Comparison of ENCODE assay signal across 1 cellular context in the genomic region with DNA sequence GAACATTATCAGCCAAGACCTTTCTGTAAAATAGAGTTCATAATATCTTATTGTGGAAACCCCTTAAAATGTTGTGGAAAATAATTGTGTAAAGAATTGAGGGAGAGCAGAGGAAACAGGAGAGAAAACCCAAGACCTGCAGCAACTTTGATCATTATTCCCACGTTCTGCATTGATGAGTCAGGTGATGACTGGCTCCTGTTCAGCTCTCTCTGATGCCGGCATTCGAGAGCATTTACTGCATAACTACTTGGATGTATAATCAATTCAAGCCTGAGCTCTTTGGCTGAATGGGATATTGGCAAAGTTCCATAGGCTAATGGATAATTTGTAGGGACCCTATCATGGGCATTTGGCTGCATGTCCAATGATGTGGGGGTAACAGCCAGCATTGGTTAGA.
TF ChIP-seq lines count a peak whose summit lies in the region.

No MANE protein-coding gene starts in this region.

TF ChIP-seq in SK-N-SH, 30 proteins besides CTCF, POLR2A, EP300 and RAD21 (continued from another document):
- TF ChIP-seq, protein P1, sequence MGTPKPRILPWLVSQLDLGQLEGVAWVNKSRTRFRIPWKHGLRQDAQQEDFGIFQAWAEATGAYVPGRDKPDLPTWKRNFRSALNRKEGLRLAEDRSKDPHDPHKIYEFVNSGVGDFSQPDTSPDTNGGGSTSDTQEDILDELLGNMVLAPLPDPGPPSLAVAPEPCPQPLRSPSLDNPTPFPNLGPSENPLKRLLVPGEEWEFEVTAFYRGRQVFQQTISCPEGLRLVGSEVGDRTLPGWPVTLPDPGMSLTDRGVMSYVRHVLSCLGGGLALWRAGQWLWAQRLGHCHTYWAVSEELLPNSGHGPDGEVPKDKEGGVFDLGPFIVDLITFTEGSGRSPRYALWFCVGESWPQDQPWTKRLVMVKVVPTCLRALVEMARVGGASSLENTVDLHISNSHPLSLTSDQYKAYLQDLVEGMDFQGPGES (IDR thresholded peaks at IDR 0.05; ENCODE audit: low read depth, low read length): no peak
- TF ChIP-seq GABPA (IDR thresholded peaks at IDR 0.05; ENCODE audit: low read depth) (no peak), GATA2 (CRISPR knock-in tag; IDR thresholded peaks at IDR 0.05) (no peak), TEAD4 (IDR thresholded peaks at IDR 0.05; ENCODE audit: borderline replicate concordance, insufficient read depth) (no peak), MXI1 (IDR thresholded peaks at IDR 0.05; ENCODE audit: low read depth, low read length) (no peak), TAF1 (IDR thresholded peaks at IDR 0.05; ENCODE audit: borderline replicate concordance, low read depth, low read length) (no peak), RXRA (IDR thresholded peaks at IDR 0.05; ENCODE audit: borderline replicate concordance, low read depth) (no peak), RFX5 (IDR thresholded peaks at IDR 0.05; ENCODE audit: low read length) (no peak), FOSL2 (IDR thresholded peaks at IDR 0.05; ENCODE audit: borderline replicate concordance, low read depth) (no peak), JUND (IDR thresholded peaks at IDR 0.05) (no peak), YY1 (IDR thresholded peaks at IDR 0.05; ENCODE audit: low read depth) (no peak), RCOR1 (IDR thresholded peaks at IDR 0.05; ENCODE audit: low read length) (no peak)
- TF ChIP-seq, protein P2, sequence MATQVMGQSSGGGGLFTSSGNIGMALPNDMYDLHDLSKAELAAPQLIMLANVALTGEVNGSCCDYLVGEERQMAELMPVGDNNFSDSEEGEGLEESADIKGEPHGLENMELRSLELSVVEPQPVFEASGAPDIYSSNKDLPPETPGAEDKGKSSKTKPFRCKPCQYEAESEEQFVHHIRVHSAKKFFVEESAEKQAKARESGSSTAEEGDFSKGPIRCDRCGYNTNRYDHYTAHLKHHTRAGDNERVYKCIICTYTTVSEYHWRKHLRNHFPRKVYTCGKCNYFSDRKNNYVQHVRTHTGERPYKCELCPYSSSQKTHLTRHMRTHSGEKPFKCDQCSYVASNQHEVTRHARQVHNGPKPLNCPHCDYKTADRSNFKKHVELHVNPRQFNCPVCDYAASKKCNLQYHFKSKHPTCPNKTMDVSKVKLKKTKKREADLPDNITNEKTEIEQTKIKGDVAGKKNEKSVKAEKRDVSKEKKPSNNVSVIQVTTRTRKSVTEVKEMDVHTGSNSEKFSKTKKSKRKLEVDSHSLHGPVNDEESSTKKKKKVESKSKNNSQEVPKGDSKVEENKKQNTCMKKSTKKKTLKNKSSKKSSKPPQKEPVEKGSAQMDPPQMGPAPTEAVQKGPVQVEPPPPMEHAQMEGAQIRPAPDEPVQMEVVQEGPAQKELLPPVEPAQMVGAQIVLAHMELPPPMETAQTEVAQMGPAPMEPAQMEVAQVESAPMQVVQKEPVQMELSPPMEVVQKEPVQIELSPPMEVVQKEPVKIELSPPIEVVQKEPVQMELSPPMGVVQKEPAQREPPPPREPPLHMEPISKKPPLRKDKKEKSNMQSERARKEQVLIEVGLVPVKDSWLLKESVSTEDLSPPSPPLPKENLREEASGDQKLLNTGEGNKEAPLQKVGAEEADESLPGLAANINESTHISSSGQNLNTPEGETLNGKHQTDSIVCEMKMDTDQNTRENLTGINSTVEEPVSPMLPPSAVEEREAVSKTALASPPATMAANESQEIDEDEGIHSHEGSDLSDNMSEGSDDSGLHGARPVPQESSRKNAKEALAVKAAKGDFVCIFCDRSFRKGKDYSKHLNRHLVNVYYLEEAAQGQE (IDR thresholded peaks at IDR 0.05; ENCODE audit: low read depth, low read length): no peak
- TF ChIP-seq, protein P3, sequence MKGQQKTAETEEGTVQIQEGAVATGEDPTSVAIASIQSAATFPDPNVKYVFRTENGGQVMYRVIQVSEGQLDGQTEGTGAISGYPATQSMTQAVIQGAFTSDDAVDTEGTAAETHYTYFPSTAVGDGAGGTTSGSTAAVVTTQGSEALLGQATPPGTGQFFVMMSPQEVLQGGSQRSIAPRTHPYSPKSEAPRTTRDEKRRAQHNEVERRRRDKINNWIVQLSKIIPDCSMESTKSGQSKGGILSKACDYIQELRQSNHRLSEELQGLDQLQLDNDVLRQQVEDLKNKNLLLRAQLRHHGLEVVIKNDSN (IDR thresholded peaks at IDR 0.05; ENCODE audit: borderline replicate concordance, low read depth): no peak
